Comparison of ENCODE assay signal across 24 cellular contexts in the genomic region with DNA sequence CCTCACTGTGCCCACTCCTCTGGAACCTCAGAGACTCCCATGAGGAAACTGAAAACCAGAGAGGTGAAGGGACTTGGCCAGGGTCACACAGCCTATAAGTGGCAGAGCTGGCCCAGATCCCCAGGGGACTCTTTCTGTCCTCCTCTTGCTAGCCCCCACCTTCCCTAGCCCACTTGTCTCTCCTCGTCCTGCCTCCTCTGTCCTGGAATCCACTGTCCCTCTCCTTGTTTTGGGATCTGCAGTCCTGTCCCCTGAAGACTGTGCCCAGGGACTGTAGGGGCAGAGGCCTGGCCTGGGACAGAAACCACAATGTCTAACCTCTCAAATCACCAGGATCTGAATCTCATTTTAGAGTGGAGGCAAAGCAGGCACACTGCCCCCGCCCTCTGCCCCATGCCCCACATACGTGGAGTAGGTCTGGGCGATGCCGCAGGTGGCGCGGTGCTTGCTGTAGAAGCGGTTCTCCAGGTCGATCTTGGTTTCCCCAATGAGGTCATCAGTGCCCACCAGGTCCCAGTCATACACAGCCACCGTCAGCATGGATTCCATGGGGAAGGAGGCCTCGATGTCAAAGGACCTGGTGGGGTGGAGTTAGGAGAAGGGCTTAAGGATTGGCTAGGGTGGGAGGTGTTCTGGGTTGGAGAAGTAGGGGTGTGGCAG. TPM values are rescaled to one million over a fixed set of nuclear protein-coding genes. Genes with fewer than 3 reads are reported as not detected.
"Had no signal": no experiment of that assay in that cellular context is flagged by ENCODE, and none has a peak within 500 bp of the region (broad histone marks: within the 10 kb centered on the region; RNA-seq: fewer than 3 reads in every experiment).

No MANE protein-coding gene starts in this region.

- ATAC-seq: activated T-cell treated with anti-CD3 and anti-CD28 coated beads, Interleukin-2, amount 50 U/mL, for 4 hours; heart left ventricle; left colon; naive thymus-derived CD4-positive, alpha-beta T cell; psoas muscle; stimulated activated memory B cell treated with anti-CD40 and anti-IgM and Interleukin-4, amounts not matched to agents 10 μg/mL and 1 μg/mL and 100 μg/mL, for 72 hours had no signal

- H3K4me1 ChIP-seq: transverse colon, vagina had no signal

- H3K4me3 ChIP-seq: coronary artery, heart left ventricle, lung, ovary, psoas muscle, right atrium auricular region, skin epidermis, stomach, transverse colon, vagina had no signal

- H3K27ac ChIP-seq: coronary artery, epithelial cell of prostate, heart left ventricle, ovary, psoas muscle, right atrium auricular region, skin epidermis, stomach, transverse colon, vagina had no signal

- H3K36me3 ChIP-seq: heart left ventricle, ovary, right atrium auricular region, stomach, transverse colon, vagina had no signal

- DNase-seq: activated CD4-positive, alpha-beta T cell treated with anti-CD3 and anti-CD28 coated beads for 4 hours; activated CD4-positive, alpha-beta T cell treated with anti-CD3 and anti-CD28 coated beads, Interleukin-2, amount 50 U/mL, for 48 hours; activated CD4-positive, CD25-positive, alpha-beta regulatory T cell; activated CD8-positive, alpha-beta memory T cell treated with anti-CD3 and anti-CD28 coated beads, Interleukin-2, amount 50 U/mL, for 48 hours; activated naive CD4-positive, alpha-beta T cell treated with anti-CD3 and anti-CD28 coated beads for 36 hours; activated T-cell treated with anti-CD3 and anti-CD28 coated beads, Interleukin-2, amount 50 U/mL, for 4 hours; amygdala; islet precursor cell; left colon; naive thymus-derived CD4-positive, alpha-beta T cell; stimulated activated CD4-positive, alpha-beta T cell treated with anti-CD3 and anti-CD28 coated beads, Interleukin-15, amount 100 ng/mL, for 24 hours; stomach; transverse colon had no signal

- FAIRE-seq: bronchial epithelial cell had no signal

- H3K27me3 ChIP-seq: heart left ventricle, ovary, right atrium auricular region, transverse colon, vagina had no signal

- H3K9me3 ChIP-seq: ovary, transverse colon had no signal

RNA-seq across cellular contexts. Expression of gene OTOF, which starts 12.5 kb away (rescaled TPM):
- total RNA-seq: bronchial epithelial cell, left colon had no signal
